In genomic region chr1:160627677-160628289, GRCh38 we compare ENCODE assay signal across 12 cellular contexts. TPM values are rescaled to one million over a fixed set of nuclear protein-coding genes. Genes with fewer than 3 reads are reported as not detected.
A peak's percentile ranks its signal among the peaks of the same experiment; 100 is the strongest.
DNase-seq lines count a peak whose midpoint lies in the region; ATAC-seq, FAIRE-seq and TF ChIP-seq lines count a peak whose summit lies in the region.
"Not testable (repeated sequence)": the region's sequence is repeated elsewhere in the genome, so short reads cannot be mapped to it uniquely, and the experiment has no call there.
"Had no signal": no experiment of that assay in that cellular context is flagged by ENCODE, and none has a peak within 500 bp of the region (broad histone marks: within the 10 kb centered on the region; RNA-seq: fewer than 3 reads in every experiment).

No MANE protein-coding gene starts in this region.

- peaks cover 83% of the 10 kb centered on the region for H3K36me3 Mint-ChIP-seq in T-helper 1 cell treated with Interleukin-12 subunit alpha and Interleukin-12 subunit beta and Interleukin-4 antibody, amounts not matched to agents 30 μg/mL and 1 μg/mL, for 36 hours (ENCODE audit: low read depth)
- H3K36me3 Mint-ChIP-seq in activated naive CD8-positive, alpha-beta T cell treated with anti-CD3 and anti-CD28 coated beads for 36 hours = peaks cover 88% of the 10 kb centered on the region
- H3K36me3 Mint-ChIP-seq in naive thymus-derived CD8-positive, alpha-beta T cell = not testable (repeated sequence)

- H3K4me1 Mint-ChIP-seq in T-helper 1 cell treated with Interleukin-12 subunit alpha and Interleukin-12 subunit beta and Interleukin-4 antibody, amounts not matched to agents 30 μg/mL and 1 μg/mL, for 36 hours (ENCODE audit: low read depth) = peaks cover 91% of the 10 kb centered on the region
- H3K4me1 Mint-ChIP-seq in activated naive CD8-positive, alpha-beta T cell treated with anti-CD3 and anti-CD28 coated beads for 36 hours = peaks cover 92% of the 10 kb centered on the region
- H3K4me1 Mint-ChIP-seq in naive thymus-derived CD8-positive, alpha-beta T cell = peaks cover 55 to 100% (median 95%) of the 10 kb centered on the region in 4 donors

- ATAC-seq in naive thymus-derived CD8-positive, alpha-beta T cell = not testable (repeated sequence)

- not testable (repeated sequence) for FAIRE-seq in GM12891 (lab: Jason Lieb, UNC)

- peak overlapping the region; percentile 99 for H3K27ac Mint-ChIP-seq in T-helper 1 cell treated with Interleukin-12 subunit alpha and Interleukin-12 subunit beta and Interleukin-4 antibody, amounts not matched to agents 30 μg/mL and 1 μg/mL, for 36 hours
- peak overlapping the region; percentile 94 for H3K27ac Mint-ChIP-seq in activated naive CD8-positive, alpha-beta T cell treated with anti-CD3 and anti-CD28 coated beads for 36 hours
- H3K27ac Mint-ChIP-seq in naive thymus-derived CD8-positive, alpha-beta T cell = peak overlapping the region; percentile 88 to 100 (median 98)

- TF ChIP-seq POLR2A in GM12891 (IDR thresholded peaks at IDR 0.05; ENCODE audit: low read depth, low read length) = not testable (repeated sequence)

- not testable (repeated sequence) for H3K9me3 Mint-ChIP-seq in T-helper 1 cell treated with Interleukin-12 subunit alpha and Interleukin-12 subunit beta and Interleukin-4 antibody, amounts not matched to agents 30 μg/mL and 1 μg/mL, for 36 hours; activated naive CD8-positive, alpha-beta T cell treated with anti-CD3 and anti-CD28 coated beads for 36 hours
- H3K9me3 Mint-ChIP-seq in naive thymus-derived CD8-positive, alpha-beta T cell = peaks cover 0 to 28% (median 0%) of the 10 kb centered on the region in 9 donors

- not testable (repeated sequence) for H3K27me3 Mint-ChIP-seq in T-helper 1 cell treated with Interleukin-12 subunit alpha and Interleukin-12 subunit beta and Interleukin-4 antibody, amounts not matched to agents 30 μg/mL and 1 μg/mL, for 36 hours (ENCODE audit: low read depth); activated naive CD8-positive, alpha-beta T cell treated with anti-CD3 and anti-CD28 coated beads for 36 hours; naive thymus-derived CD8-positive, alpha-beta T cell

- not testable (repeated sequence) for DNase-seq in GM12891 (ENCODE audit: insufficient read length, low spot score); naive thymus-derived CD8-positive, alpha-beta T cell
- peak; percentile 78 to 83 for DNase-seq in activated CD4-positive, alpha-beta T cell treated with anti-CD3 and anti-CD28 coated beads, Interleukin-2, amount 50 U/mL, for 48 hours
- DNase-seq in activated T-cell treated with anti-CD3 and anti-CD28 coated beads, Interleukin-2, amount 50 U/mL, for 48 hours = peak; percentile 72 to 75
- peak; percentile 54 for DNase-seq in activated naive CD8-positive, alpha-beta T cell treated with anti-CD3 and anti-CD28 coated beads for 36 hours
- DNase-seq in stimulated activated CD4-positive, alpha-beta T cell treated with anti-CD3 and anti-CD28 coated beads, Interleukin-4, amount 100 ng/mL, for 4 hours = peak; percentile 60 to 83

- POLR2A ChIA-PET in naive thymus-derived CD8-positive, alpha-beta T cell (lab: Charles Lee) = interaction anchor here (1.1 to 5.9 kb wide), 7 partner anchors 9 to 51 kb away, joined by 3 to 39 read pairs (median 5); partner anchors contain the start of gene SLAMF1

- H3K4me3 Mint-ChIP-seq in T-helper 1 cell treated with Interleukin-12 subunit alpha and Interleukin-12 subunit beta and Interleukin-4 antibody, amounts not matched to agents 30 μg/mL and 1 μg/mL, for 36 hours = peak overlapping the region; percentile 87
- peak overlapping the region; percentile 45 for H3K4me3 Mint-ChIP-seq in activated naive CD8-positive, alpha-beta T cell treated with anti-CD3 and anti-CD28 coated beads for 36 hours
- peak overlapping the region in 7 of 10 donors; percentile 44 to 82 (median 59) for H3K4me3 Mint-ChIP-seq in naive thymus-derived CD8-positive, alpha-beta T cell

TF ChIP-seq in GM12891, 5 proteins besides CTCF, POLR2A, EP300 and RAD21:
- TF ChIP-seq POLR2AphosphoS5 (IDR thresholded peaks at IDR 0.05; ENCODE audit: low read depth, low read length) = peak; percentile 41

RNA-seq across cellular contexts. Expression of gene SLAMF1, which starts 19.1 kb away (rescaled TPM):
- polyA plus RNA-seq in GM12891 (2012; ENCODE audit: low read depth, missing spikeins) = 102 TPM
- 10 to 100 TPM; 39.8 to 41.6 TPM for total RNA-seq in activated naive CD8-positive, alpha-beta T cell treated with anti-CD3 and anti-CD28 coated beads for 36 hours
- 10 to 100 TPM in 1 of 2 experiments, 1 to 10 TPM in 1; 9.8 to 11.1 TPM for total RNA-seq in naive thymus-derived CD8-positive, alpha-beta T cell
- 1 to 10 TPM; 1.7 to 3.9 (median 3.7) TPM for polyA plus RNA-seq in naive thymus-derived CD8-positive, alpha-beta T cell
- total RNA-seq: body of pancreas, cerebellum, GM23248 had no signal
- polyA plus RNA-seq: GM23248, keratinocyte, neural cell had no signal

RNA-seq across cellular contexts. Expression of gene CD84, which starts 48.5 kb away (rescaled TPM):
- 14.9 TPM for polyA plus RNA-seq in GM12891 (2012; ENCODE audit: low read depth, missing spikeins)
- 10 to 100 TPM; 13.5 to 13.7 TPM for total RNA-seq in activated naive CD8-positive, alpha-beta T cell treated with anti-CD3 and anti-CD28 coated beads for 36 hours
- 10 to 100 TPM; 81.5 to 83.4 TPM for total RNA-seq in naive thymus-derived CD8-positive, alpha-beta T cell
- 10 to 100 TPM; 17.5 to 19.0 (median 18.1) TPM for polyA plus RNA-seq in naive thymus-derived CD8-positive, alpha-beta T cell
- total RNA-seq: GM23248 had no signal
- polyA plus RNA-seq: GM23248, keratinocyte, neural cell had no signal

Comparison
In these comparisons a context has a peak if more than half of its experiments do, and no peak if none do; other contexts are left out.
1. RNA of gene CD84, which starts 48.5 kb away (total RNA-seq): 81.5 to 83.4 TPM in naive thymus-derived CD8-positive, alpha-beta T cell; 13.5 to 13.7 TPM in activated naive CD8-positive, alpha-beta T cell treated with anti-CD3 and anti-CD28 coated beads for 36 hours; every median in the first group is over 4 times any median in the second.
2. Peak in every context shown above with its lines, with median percentiles within 50 percentile points of each other: H3K27ac Mint-ChIP-seq and H3K4me3 Mint-ChIP-seq.